ENCODE assay signal across 1 cellular context in genomic region chrX:85994228-85994627, GRCh38.
TF ChIP-seq lines count a peak whose summit lies in the region.

No MANE protein-coding gene starts in this region.

TF ChIP-seq in SK-N-SH, 30 proteins besides CTCF, POLR2A, EP300 and RAD21 (continued from another document):
- no peak for TF ChIP-seq ZBTB33 (IDR thresholded peaks at IDR 0.05; ENCODE audit: borderline replicate concordance, low read depth)
TF ChIP-seq in SK-N-SH: peak in this region for 1.
